Comparison of ENCODE assay signal across 12 cellular contexts in the genomic region with DNA sequence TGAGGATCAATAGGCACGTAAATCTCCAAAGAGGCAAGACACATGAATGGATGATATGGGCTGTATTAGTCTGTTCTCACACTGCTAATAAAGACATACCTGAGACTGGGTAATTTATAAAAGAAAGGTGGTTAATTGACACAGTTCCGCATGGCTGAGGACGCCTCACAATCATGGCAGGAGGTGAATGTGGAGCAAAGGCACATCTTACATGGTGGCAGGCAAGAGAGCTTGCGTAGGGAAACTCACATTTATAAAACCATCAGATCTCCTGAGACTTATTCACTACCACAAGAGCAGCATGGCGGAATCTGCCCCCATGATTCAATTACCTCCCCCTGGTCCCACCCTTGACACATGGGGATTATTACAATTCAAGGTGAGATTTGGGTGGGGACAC. TPM values are rescaled to one million over a fixed set of nuclear protein-coding genes. Genes with fewer than 3 reads are reported as not detected.
"Had no signal": no experiment of that assay in that cellular context is flagged by ENCODE, and none has a peak within 500 bp of the region (broad histone marks: within the 10 kb centered on the region; RNA-seq: fewer than 3 reads in every experiment).

No MANE protein-coding gene starts in this region.

RNA-seq across cellular contexts. Expression of gene UCN3, which starts 14.4 kb away (rescaled TPM):
- total RNA-seq: subcutaneous adipose tissue, suprapubic skin, temporal lobe, testis, thoracic aorta, thyroid gland, tibial nerve, ureter, urinary bladder, uterus, vagina had no signal
- polyA plus RNA-seq: urinary bladder had no signal

RNA-seq across cellular contexts. Expression of gene TUBAL3, which starts 25.4 kb away (rescaled TPM):
- total RNA-seq: temporal lobe, thoracic aorta, upper lobe of right lung, ureter, uterus, vagina had no signal
